In genomic region chr12:132492522-132492921, GRCh38 we compare ENCODE assay signal across 11 cellular contexts. TPM values are rescaled to one million over a fixed set of nuclear protein-coding genes. Genes with fewer than 3 reads are reported as not detected.
DNase-seq lines count a peak whose midpoint lies in the region; ATAC-seq and TF ChIP-seq lines count a peak whose summit lies in the region.
"Had no signal": no experiment of that assay in that cellular context is flagged by ENCODE, and none has a peak within 500 bp of the region (broad histone marks: within the 10 kb centered on the region; RNA-seq: fewer than 3 reads in every experiment).

No MANE protein-coding gene starts in this region.

- H3K4me3 ChIP-seq in mammary epithelial cell (replicated peaks in 1 of 3; ENCODE audit: insufficient read depth in 1 of 3, low read depth in 2 of 3, low read length in 3 of 3) (no peak overlapping the region), OCI-LY1 (ENCODE audit: low read depth, low read length, poor library complexity, severe bottlenecking) (peak overlapping the region; percentile 64), thoracic aorta (peak overlapping the region; percentile 94), lower leg skin (ENCODE audit: low read depth, poor library complexity, severe bottlenecking) (no peak overlapping the region)
- H3K4me3 ChIP-seq: lung had no signal

- H3K27me3 Mint-ChIP-seq in MCF 10A (ENCODE audit: insufficient read depth, unreplicated experiment) (no peaks in the 10 kb centered on the region), glutamatergic neuron (ENCODE audit: unreplicated experiment) (peaks cover 6% of the 10 kb centered on the region)

- H3K36me3 ChIP-seq in mammary epithelial cell (ENCODE audit: insufficient read depth, low read length): no peaks in the 10 kb centered on the region
- no peaks in the 10 kb centered on the region; the same call in 1 of the 2 replicates for H3K36me3 ChIP-seq in OCI-LY1 (ENCODE audit: insufficient read depth, low read length)
- no peaks in the 10 kb centered on the region for H3K36me3 ChIP-seq in thoracic aorta

- ATAC-seq in thoracic aorta (ENCODE audit: insufficient number of reproducible peaks, low FRiP score, low read depth): no peak

- no peak overlapping the region for H3K27ac ChIP-seq in mammary epithelial cell (ENCODE audit: insufficient read depth, low read depth, low read length)
- no peak overlapping the region for H3K27ac ChIP-seq in OCI-LY1 (ENCODE audit: low read depth, low read length, poor library complexity, severe bottlenecking)
- no peak overlapping the region for H3K27ac ChIP-seq in thoracic aorta

- in situ Hi-C loops in mammary epithelial cell (cut with MboI; ENCODE audit: low sequenced_read_pairs in 2 of 2): no loop called here

- H3K4me2 ChIP-seq in mammary epithelial cell (ENCODE audit: insufficient read depth, low read depth, low read length): no peak overlapping the region
- no peak overlapping the region; the same call in 1 of the 2 replicates for H3K4me2 ChIP-seq in OCI-LY1 (ENCODE audit: low read length)

- DNase-seq in MCF 10A (ENCODE audit: unreplicated experiment) (no peak), mammary epithelial cell (no peak), glutamatergic neuron (no peak), thoracic aorta (ENCODE audit: low spot score) (no peak), retina (no peak), lower leg skin (ENCODE audit: low spot score in 2 of 2) (no peak)
- DNase-seq in stimulated activated CD4-positive, alpha-beta T cell treated with anti-CD3 and anti-CD28 coated beads, Interleukin-12 subunit alpha, Interleukin-12 subunit beta, amount 100 ng/mL, for 4 hours: no peak
- DNase-seq: H7, NCI-H1092 treated with DMSO at 0.1 percent for 48 hours had no signal

- peak overlapping the region; percentile 71 for H3K4me3 Mint-ChIP-seq in MCF 10A (ENCODE audit: unreplicated experiment)
- peak overlapping the region; percentile 85 for H3K4me3 Mint-ChIP-seq in glutamatergic neuron (ENCODE audit: unreplicated experiment)

- POLR2A ChIA-PET in MCF 10A (lab: Yijun Ruan, JAX): no interaction called here

- H3K9me3 ChIP-seq in mammary epithelial cell (replicated peaks; ENCODE audit: insufficient read depth, low read length): no peaks in the 10 kb centered on the region
- H3K9me3 ChIP-seq in OCI-LY1 (ENCODE audit: low read length): no peaks in the 10 kb centered on the region
- H3K9me3 ChIP-seq in thoracic aorta: no peaks in the 10 kb centered on the region

- CTCF ChIA-PET in MCF 10A (lab: Yijun Ruan, JAX): interaction anchor here (0.6 to 1.2 kb wide), 5 partner anchors 14 to 123 kb away, joined by 3 to 7 read pairs (median 4); no protein-coding TSS in a partner anchor
- CTCF ChIA-PET in mammary epithelial cell (lab: Charles Lee; ENCODE audit: low non-redundant PET): no interaction called here

- WGBS in mammary epithelial cell (ENCODE audit: low coverage, missing lambda C conversion rate): 88% methylated on average over 12 of the region's 12 CpGs
- WGBS in lower leg skin, 2 donors: 53 to 65% methylated on average over 11 to 12 of the region's 12 CpGs

- H4K20me1 ChIP-seq in mammary epithelial cell (ENCODE audit: insufficient read depth, low read length) (peaks cover 19% of the 10 kb centered on the region), OCI-LY1 (ENCODE audit: insufficient read depth, low read length) (no peaks in the 10 kb centered on the region)

- H3K27me3 ChIP-seq in mammary epithelial cell (ENCODE audit: insufficient read depth, low read length) (no peaks in the 10 kb centered on the region), OCI-LY1 (ENCODE audit: insufficient read depth, low read length) (no peaks in the 10 kb centered on the region), thoracic aorta (replicated peaks; ENCODE audit: insufficient read depth) (no peaks in the 10 kb centered on the region)

- H3K36me3 Mint-ChIP-seq in MCF 10A (ENCODE audit: insufficient read depth, unreplicated experiment) (no peaks in the 10 kb centered on the region), glutamatergic neuron (ENCODE audit: unreplicated experiment) (no peaks in the 10 kb centered on the region)

- H3K4me1 Mint-ChIP-seq in MCF 10A (ENCODE audit: insufficient read depth, unreplicated experiment): peaks cover 8% of the 10 kb centered on the region
- peaks cover 18% of the 10 kb centered on the region for H3K4me1 Mint-ChIP-seq in glutamatergic neuron (ENCODE audit: low read depth, unreplicated experiment)

- H2AFZ ChIP-seq in mammary epithelial cell (ENCODE audit: low read depth, low read length): no peak overlapping the region
- no peak overlapping the region for H2AFZ ChIP-seq in OCI-LY1 (ENCODE audit: low read length)

- TF ChIP-seq CTCF in MCF 10A (IDR thresholded peaks at IDR 0.05; ENCODE audit: unreplicated experiment) (no peak), mammary epithelial cell (conservative IDR thresholded peaks at IDR 0.05 in 1 of 2, IDR thresholded peaks at IDR 0.05 in 1 of 2; ENCODE audit: extremely low read depth in 1 of 2, insufficient read depth in 1 of 2, low read depth in 1 of 2, low read length in 2 of 2) (no peak), OCI-LY1 (IDR thresholded peaks at IDR 0.05; ENCODE audit: low read length) (no peak), glutamatergic neuron (IDR thresholded peaks at IDR 0.05; ENCODE audit: partially characterized antibody, unreplicated experiment) (no peak), thoracic aorta (IDR thresholded peaks at IDR 0.05) (no peak), lower leg skin (IDR thresholded peaks at IDR 0.05) (no peak)

- no peak overlapping the region for H3K9ac ChIP-seq in mammary epithelial cell (ENCODE audit: insufficient read depth, low read length)
- no peak overlapping the region for H3K9ac ChIP-seq in OCI-LY1 (ENCODE audit: low read length)

- intact Hi-C loops in MCF 10A (cut with micrococcal nuclease) (no loop called here), mammary epithelial cell (cut with micrococcal nuclease) (loop anchor here (5.0 kb wide), 1 partner anchor 70 kb away; no protein-coding TSS in a partner anchor), lower leg skin (cut with DNase I; ENCODE audit: low total_unique reads) (no loop called here)

- H3K9me3 Mint-ChIP-seq in MCF 10A (ENCODE audit: unreplicated experiment): no peaks in the 10 kb centered on the region
- H3K9me3 Mint-ChIP-seq in glutamatergic neuron (ENCODE audit: unreplicated experiment): peaks cover 12% of the 10 kb centered on the region

- BruUV-seq in MCF 10A (replicated peaks; lab: Mats Ljungman, UMichigan): no TSS peak
- no TSS peak for BruUV-seq in mammary epithelial cell (replicated peaks; lab: Mats Ljungman, UMichigan)

- peaks cover 46% of the 10 kb centered on the region for H3K4me1 ChIP-seq in mammary epithelial cell (ENCODE audit: insufficient read depth, low read length)
- H3K4me1 ChIP-seq in OCI-LY1 (ENCODE audit: insufficient read depth, low read length, severe bottlenecking): peaks cover 26% of the 10 kb centered on the region
- H3K4me1 ChIP-seq in thoracic aorta (ENCODE audit: control insufficient read depth in 1 of 2, low read depth in 2 of 2): peaks cover 29 to 64% of the 10 kb centered on the region in 2 donors

- H3K9me2 ChIP-seq in OCI-LY1 (ENCODE audit: low read depth, low read length): no peaks in the 10 kb centered on the region

- peaks cover 71% of the 10 kb centered on the region for H3K79me2 ChIP-seq in mammary epithelial cell (ENCODE audit: insufficient read depth, low read length)
- H3K79me2 ChIP-seq in OCI-LY1 (ENCODE audit: insufficient read depth, low read length): no peaks in the 10 kb centered on the region

- dilution Hi-C loops in mammary epithelial cell (cut with HindIII; ENCODE audit: low sequenced_read_pairs): no loop called here

- no peaks in the 10 kb centered on the region for H3F3A ChIP-seq in OCI-LY1 (ENCODE audit: insufficient read depth, low read length)

- TF ChIP-seq POLR2A in lower leg skin (IDR thresholded peaks at IDR 0.05): no peak

- H3K27ac Mint-ChIP-seq in MCF 10A (ENCODE audit: low read depth, unreplicated experiment): no peak overlapping the region
- H3K27ac Mint-ChIP-seq in glutamatergic neuron (ENCODE audit: unreplicated experiment): peak overlapping the region; percentile 2

RNA-seq across cellular contexts. Expression of gene FBRSL1, which starts 2.6 kb away (rescaled TPM):
- total RNA-seq in MCF 10A (2022): 47.4 and 48.8 TPM in 2 replicates
- total RNA-seq in mammary epithelial cell: 10 to 100 TPM; 28.8 to 58.6 TPM
- polyA plus RNA-seq in mammary epithelial cell: 17.2 TPM
- 1.6 TPM for polyA minus RNA-seq in mammary epithelial cell
- total RNA-seq in glutamatergic neuron (ENCODE audit: unreplicated experiment): 211 TPM
- 10 to 100 TPM; 20.2 to 22.5 TPM for total RNA-seq in thoracic aorta
- 100 to 1,000 TPM in 1 of 4 donors, 10 to 100 TPM in 3; 15.5 to 250 (median 19.6) TPM for total RNA-seq in lower leg skin

Comparison
In these comparisons a context has a peak if more than half of its experiments do, and no peak if none do; other contexts are left out.
1. H3K4me3 ChIP-seq: peak in OCI-LY1 (single experiment) and thoracic aorta (single experiment); none in mammary epithelial cell (0 of 3) and lower leg skin (single experiment).